ENCODE assay signal across 20 cellular contexts in the genomic region with DNA sequence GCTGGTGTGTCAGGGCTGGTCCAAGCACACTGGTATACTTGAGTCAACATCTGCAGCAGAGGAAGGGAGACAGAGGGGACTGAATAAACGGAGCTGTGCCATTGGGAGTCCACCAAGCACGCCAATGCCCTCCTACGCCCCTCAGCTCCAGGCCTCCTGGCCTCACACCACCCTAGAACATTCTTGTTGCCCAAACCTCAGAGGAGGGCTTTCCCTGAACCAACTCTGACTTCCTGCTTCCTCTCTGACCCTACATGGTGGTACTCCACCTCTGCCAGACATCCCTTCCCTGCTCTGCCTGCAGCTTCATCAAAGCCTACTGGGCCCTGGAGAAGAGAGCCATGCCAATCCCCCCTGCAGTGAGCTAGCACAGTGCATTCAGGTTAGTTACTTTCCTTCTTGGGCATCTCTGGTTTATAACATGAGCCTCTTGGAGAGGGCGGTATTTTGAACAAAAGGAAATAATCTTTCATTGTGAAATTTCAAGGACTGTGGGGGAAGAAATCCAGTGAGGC. TPM values are rescaled to one million over a fixed set of nuclear protein-coding genes. Genes with fewer than 3 reads are reported as not detected.
"Had no signal": no experiment of that assay in that cellular context is flagged by ENCODE, and none has a peak within 500 bp of the region (broad histone marks: within the 10 kb centered on the region; RNA-seq: fewer than 3 reads in every experiment).

No MANE protein-coding gene starts in this region.

- H3K27me3 ChIP-seq: brain microvascular endothelial cell, right lobe of liver, testis had no signal

- H3K36me3 ChIP-seq: brain microvascular endothelial cell, left ventricle myocardium inferior, right lobe of liver had no signal

- H3K4me3 ChIP-seq: left ventricle myocardium inferior, right lobe of liver, smooth muscle cell, testis had no signal

- DNase-seq: activated CD4-positive, alpha-beta memory T cell treated with anti-CD3 and anti-CD28 coated beads for 36 hours; activated CD4-positive, alpha-beta T cell treated with anti-CD3 and anti-CD28 coated beads for 4 hours; activated gamma-delta T cell; activated naive CD4-positive, alpha-beta T cell treated with anti-CD3 and anti-CD28 coated beads, Interleukin-2, amount 50 U/mL, for 16 hours; activated naive CD8-positive, alpha-beta T cell treated with anti-CD3 and anti-CD28 coated beads, Interleukin-2, amount 50 U/mL, for 24 hours; activated T-cell treated with anti-CD3 and anti-CD28 coated beads, Interleukin-2, amount 50 U/mL, for 48 hours; brain microvascular endothelial cell; kidney glomerular epithelial cell; left ventricle myocardium inferior; midbrain; nephron progenitor cell; posterior cingulate gyrus; right lobe of liver; stimulated activated CD4-positive, alpha-beta T cell treated with anti-CD3 and anti-CD28 coated beads, Interleukin-15, amount 100 ng/mL, for 24 hours; T-helper 9 cell; testis had no signal

- H3K4me1 ChIP-seq: right lobe of liver had no signal

- H3K27ac ChIP-seq: brain microvascular endothelial cell, epithelial cell of prostate, left ventricle myocardium inferior, right lobe of liver, testis had no signal

- H3K9me3 ChIP-seq: left ventricle myocardium inferior, right lobe of liver, testis had no signal

RNA-seq across cellular contexts. Expression of gene ZBTB7C, which starts 54.4 kb away (rescaled TPM):
- total RNA-seq: fibroblast of villous mesenchyme, SK-MEL-5 had no signal
